ENCODE assay signal across 15 cellular contexts in the genomic region with DNA sequence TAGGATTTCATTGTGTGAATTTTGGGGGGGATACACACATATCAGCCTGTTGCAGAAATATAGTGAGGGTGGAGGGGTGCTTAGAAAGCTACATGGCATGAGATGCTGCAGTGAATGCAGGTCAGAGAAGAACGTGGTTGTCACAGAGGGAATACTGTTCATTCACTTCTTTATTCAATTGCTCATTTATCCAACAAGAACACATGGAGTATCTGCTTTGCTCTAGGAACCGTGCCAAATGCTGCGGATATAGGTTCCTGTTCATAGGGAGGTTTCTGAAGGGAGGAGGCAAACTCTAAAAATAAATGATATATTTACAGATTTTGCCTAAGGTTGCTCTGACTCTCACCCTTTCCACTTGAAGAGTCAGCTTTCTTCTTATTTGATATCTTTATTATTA.
DNase-seq lines count a peak whose midpoint lies in the region; TF ChIP-seq lines count a peak whose summit lies in the region.
"Had no signal": no experiment of that assay in that cellular context is flagged by ENCODE, and none has a peak within 500 bp of the region (broad histone marks: within the 10 kb centered on the region; RNA-seq: fewer than 3 reads in every experiment).

No MANE protein-coding gene starts in this region.

- DNase-seq in BE2C (peak; percentile 15), MM.1S (no peak), SK-MEL-5 (ENCODE audit: low read depth, low spot score) (peak; percentile 73), iPS-NIHi11 (ENCODE audit: low spot score) (no peak), WERI-Rb-1 (no peak), RKO (ENCODE audit: low spot score) (no peak)
- DNase-seq: CD4-positive, alpha-beta memory T cell; COR-L47; DMS53; GF-D8; GOT3; H9 had no signal

- peak overlapping the region; percentile 16; the same call in 1 of the 2 replicates for H3K4me2 ChIP-seq in MM.1S (ENCODE audit: low read depth, low read length)

- no peaks in the 10 kb centered on the region for H3K9me3 Mint-ChIP-seq in nephron
- H3K9me3 Mint-ChIP-seq: CD4-positive, alpha-beta memory T cell; H9 had no signal

- H3K4me3 ChIP-seq in BE2C (ENCODE audit: low read depth, low read length) (no peak overlapping the region), MM.1S (ENCODE audit: low read length) (no peak overlapping the region), WERI-Rb-1 (ENCODE audit: low read depth, low read length) (no peak overlapping the region)

- H3K27me3 ChIP-seq in BE2C (no peaks in the 10 kb centered on the region), MM.1S (replicated peaks; ENCODE audit: insufficient read depth, low read length) (no peaks in the 10 kb centered on the region), WERI-Rb-1 (ENCODE audit: insufficient read depth, low read depth, severe bottlenecking) (no peaks in the 10 kb centered on the region)

- peaks cover 16% of the 10 kb centered on the region for H3F3A ChIP-seq in MM.1S (ENCODE audit: insufficient read depth, low read length)

- peak overlapping the region; percentile 49 to 83 (median 65) for H3K27ac Mint-ChIP-seq in nephron
- H3K27ac Mint-ChIP-seq: B cell; CD4-positive, alpha-beta memory T cell; H9 had no signal

- TF ChIP-seq CTCF in BE2C (IDR thresholded peaks at IDR 0.05; ENCODE audit: low read depth, low read length) = no peak
- TF ChIP-seq CTCF in MM.1S (IDR thresholded peaks at IDR 0.05; ENCODE audit: low read length) = no peak
- no peak for TF ChIP-seq CTCF in nephron (IDR thresholded peaks at IDR 0.05; ENCODE audit: unreplicated experiment in 3 of 3)
- no peak for TF ChIP-seq CTCF in WERI-Rb-1 (IDR thresholded peaks at IDR 0.05; ENCODE audit: low read depth, low read length)

- H3K9me3 ChIP-seq in BE2C (no peaks in the 10 kb centered on the region), MM.1S (replicated peaks; ENCODE audit: insufficient read depth, low read length) (no peaks in the 10 kb centered on the region), WERI-Rb-1 (ENCODE audit: severe bottlenecking) (no peaks in the 10 kb centered on the region)

- H4K20me1 ChIP-seq in MM.1S (ENCODE audit: insufficient read depth, low read length) = no peaks in the 10 kb centered on the region

- peaks cover 31% of the 10 kb centered on the region for H3K4me1 Mint-ChIP-seq in nephron
- H3K4me1 Mint-ChIP-seq: B cell; CD4-positive, alpha-beta memory T cell had no signal

- H3K36me3 ChIP-seq in BE2C (no peaks in the 10 kb centered on the region), MM.1S (replicated peaks; ENCODE audit: insufficient read depth, low read length) (no peaks in the 10 kb centered on the region), WERI-Rb-1 (no peaks in the 10 kb centered on the region)

- H3K9ac ChIP-seq in MM.1S (ENCODE audit: low read length) = no peak overlapping the region

- H3K27ac ChIP-seq in MM.1S (ENCODE audit: low read length) = peak overlapping the region; percentile 70; the same call in 1 of the 2 replicates
- no peak overlapping the region for H3K27ac ChIP-seq in WERI-Rb-1
- H3K27ac ChIP-seq: C4-2B had no signal

- no peaks in the 10 kb centered on the region for H3K79me2 ChIP-seq in MM.1S (ENCODE audit: low read length)

- no peak overlapping the region for H3K4me3 Mint-ChIP-seq in nephron
- H3K4me3 Mint-ChIP-seq: B cell; CD4-positive, alpha-beta memory T cell; H9 had no signal

- H3K4me1 ChIP-seq in BE2C (0 out of 2 replicates have a peak, but pooled peaks cover 2% of the 10 kb centered on the region), MM.1S (ENCODE audit: low read length) (peaks cover 55% of the 10 kb centered on the region)

- no peaks in the 10 kb centered on the region for H3K27me3 Mint-ChIP-seq in nephron (ENCODE audit: low read depth)

- no peak overlapping the region for H2AFZ ChIP-seq in MM.1S (ENCODE audit: low read length)

- in situ Hi-C loops in SK-MEL-5 (cut with HindIII; ENCODE audit: low pct_unique_long_range_greater_than_20kb, low sequenced_read_pairs) = no loop called here

- H3K36me3 Mint-ChIP-seq in nephron (ENCODE audit: low read depth) = no peaks in the 10 kb centered on the region
- H3K36me3 Mint-ChIP-seq: CD4-positive, alpha-beta memory T cell had no signal

- H3K9me2 ChIP-seq in MM.1S (replicated peaks; ENCODE audit: insufficient read depth, low read length) = no peaks in the 10 kb centered on the region

Comparison
In these comparisons a context has a peak if more than half of its experiments do, and no peak if none do; other contexts are left out.
1. DNase-seq: peak in BE2C (single experiment) and SK-MEL-5 (single experiment); none in MM.1S (single experiment), iPS-NIHi11 (single experiment), WERI-Rb-1 (single experiment) and RKO (single experiment).